In the genomic region with DNA sequence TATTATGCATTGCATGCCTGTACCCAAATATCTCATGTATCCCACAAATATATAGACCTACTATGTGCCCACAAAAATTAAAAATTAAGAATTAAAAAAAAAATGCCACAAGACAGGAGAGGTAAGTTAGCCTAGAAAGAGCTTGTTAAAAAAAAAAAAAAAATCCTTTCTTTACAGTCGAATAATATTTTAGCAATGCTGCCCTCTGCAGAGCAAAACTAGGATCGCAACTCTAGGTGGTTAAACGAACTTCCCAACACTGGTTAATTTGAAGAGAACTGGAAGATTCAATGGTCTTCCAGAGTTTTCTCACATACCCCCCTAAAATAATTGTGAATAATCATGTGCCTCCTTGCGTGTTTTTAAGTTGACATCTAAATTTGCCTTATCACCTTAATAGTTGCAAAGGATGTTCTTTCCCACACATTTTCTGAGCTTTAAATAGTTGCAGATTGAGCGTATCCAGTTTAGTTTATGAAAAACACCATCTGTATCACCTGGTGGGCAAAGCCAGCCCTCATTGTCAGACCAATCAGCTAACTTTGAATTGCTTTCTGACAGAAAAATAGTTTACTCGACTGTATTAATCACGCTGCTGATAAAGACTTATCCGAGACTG, we compare ENCODE assay signal across 8 cellular contexts. TPM values are rescaled to one million over a fixed set of nuclear protein-coding genes. Genes with fewer than 3 reads are reported as not detected.
DNase-seq lines count a peak whose midpoint lies in the region; ATAC-seq and TF ChIP-seq lines count a peak whose summit lies in the region.

No MANE protein-coding gene starts in this region.

- H3K36me3 ChIP-seq in BE2C (no peaks in the 10 kb centered on the region), OCI-LY7 (ENCODE audit: insufficient read depth, low read length) (no peaks in the 10 kb centered on the region), neutrophil (no peaks in the 10 kb centered on the region), tibial nerve (no peaks in the 10 kb centered on the region)

- H3K79me2 ChIP-seq in OCI-LY7 (ENCODE audit: insufficient read depth, low read depth, low read length) = no peaks in the 10 kb centered on the region

- intact Hi-C loops in OCI-LY7 (cut with micrococcal nuclease; ENCODE audit: unreplicated experiment) = loop anchor here (1.0 kb wide), 4 partner anchors 179 to 453 kb away; partner anchors contain the start of gene ITM2B

- no peaks in the 10 kb centered on the region for H3K36me3 Mint-ChIP-seq in activated T-cell treated with anti-CD3 and anti-CD28 coated beads, Interleukin-2, amount 50 U/mL, for 24 hours (ENCODE audit: low read depth)

- no peaks in the 10 kb centered on the region for H4K20me1 ChIP-seq in OCI-LY7 (ENCODE audit: insufficient read depth, low read length)

- peaks cover 3% of the 10 kb centered on the region; the same call in 1 of the 2 replicates for H3K9me3 ChIP-seq in BE2C
- no peaks in the 10 kb centered on the region for H3K9me3 ChIP-seq in OCI-LY7 (ENCODE audit: low read length)
- H3K9me3 ChIP-seq in neutrophil = no peaks in the 10 kb centered on the region
- H3K9me3 ChIP-seq in tibial nerve = no peaks in the 10 kb centered on the region

- peak overlapping the region; percentile 71; the same call in 1 of the 2 replicates for H3K4me2 ChIP-seq in OCI-LY7 (ENCODE audit: low read length)

- H3K9me3 Mint-ChIP-seq in activated T-cell treated with anti-CD3 and anti-CD28 coated beads, Interleukin-2, amount 50 U/mL, for 24 hours = no peaks in the 10 kb centered on the region

- no peak overlapping the region for H3K4me3 Mint-ChIP-seq in activated T-cell treated with anti-CD3 and anti-CD28 coated beads, Interleukin-2, amount 50 U/mL, for 24 hours

- H3K4me3 ChIP-seq in BE2C (ENCODE audit: low read depth, low read length) = no peak overlapping the region
- no peak overlapping the region for H3K4me3 ChIP-seq in HFF-Myc (replicated peaks; ENCODE audit: low read depth, low read length)
- no peak overlapping the region for H3K4me3 ChIP-seq in OCI-LY7 (ENCODE audit: low read depth, low read length, poor library complexity, severe bottlenecking)
- H3K4me3 ChIP-seq in neutrophil (ENCODE audit: low read depth in 1 of 2, low read length in 1 of 2) = peak overlapping the region in 1 of 2 experiments; percentile 39
- H3K4me3 ChIP-seq in tibial nerve = no peak overlapping the region

- H3K4me1 ChIP-seq in BE2C = no peaks in the 10 kb centered on the region
- peaks cover 39% of the 10 kb centered on the region for H3K4me1 ChIP-seq in OCI-LY7 (ENCODE audit: insufficient read depth, low read length, poor library complexity, severe bottlenecking)
- peaks cover 45 to 48% of the 10 kb centered on the region in 2 experiments for H3K4me1 ChIP-seq in neutrophil (ENCODE audit: control insufficient read depth in 1 of 2, insufficient read depth in 1 of 2, low read depth in 1 of 2, low read length in 1 of 2)
- H3K4me1 ChIP-seq in tibial nerve = peaks cover 0 to 60% (median 23%) of the 10 kb centered on the region in 4 donors

- H3K9me2 ChIP-seq in OCI-LY7 (ENCODE audit: insufficient read depth, low read length) = no peaks in the 10 kb centered on the region

- H3K27ac ChIP-seq in OCI-LY7 (ENCODE audit: low read depth, low read length, poor library complexity, severe bottlenecking) = no peak overlapping the region
- peak overlapping the region; percentile 87 for H3K27ac ChIP-seq in neutrophil
- H3K27ac ChIP-seq in tibial nerve = peak overlapping the region in 3 of 4 donors; percentile 14 to 80 (median 42)

- peaks cover 2% of the 10 kb centered on the region for H3K4me1 Mint-ChIP-seq in activated T-cell treated with anti-CD3 and anti-CD28 coated beads, Interleukin-2, amount 50 U/mL, for 24 hours (ENCODE audit: low read depth)

- WGBS in tibial nerve, 2 donors = 50 to 53% methylated on average over 8 of the region's 8 CpGs

- POLR2A ChIA-PET in OCI-LY7 (lab: Charles Lee) = interaction anchor here (0.6 to 1.7 kb wide), 8 partner anchors 52 to 451 kb away, joined by 3 to 13 read pairs (median 4); no protein-coding TSS in a partner anchor

- no peak for ATAC-seq in GM19463 (IDR thresholded peaks at IDR 0.05; ENCODE audit: unreplicated experiment)

- H3K27ac Mint-ChIP-seq in activated T-cell treated with anti-CD3 and anti-CD28 coated beads, Interleukin-2, amount 50 U/mL, for 24 hours = no peak overlapping the region

- peaks cover 31% of the 10 kb centered on the region for H3K27me3 Mint-ChIP-seq in activated T-cell treated with anti-CD3 and anti-CD28 coated beads, Interleukin-2, amount 50 U/mL, for 24 hours

- H3K27me3 ChIP-seq in BE2C = no peaks in the 10 kb centered on the region
- H3K27me3 ChIP-seq in neutrophil = no peaks in the 10 kb centered on the region
- no peaks in the 10 kb centered on the region for H3K27me3 ChIP-seq in tibial nerve

- TF ChIP-seq CTCF in BE2C (IDR thresholded peaks at IDR 0.05; ENCODE audit: low read depth, low read length) (peak; percentile 79), HFF-Myc (IDR thresholded peaks at IDR 0.05; ENCODE audit: low read depth, low read length, missing control alignments) (peak; percentile 60), OCI-LY7 (conservative IDR thresholded peaks at IDR 0.05; ENCODE audit: low read length) (peak; percentile 97), neutrophil (IDR thresholded peaks at IDR 0.05) (peak; percentile 86), tibial nerve (IDR thresholded peaks at IDR 0.05) (peak; percentile 60 to 77 (median 71))

- no peak for TF ChIP-seq POLR2A in tibial nerve (IDR thresholded peaks at IDR 0.05)

- no peak overlapping the region for H2AFZ ChIP-seq in OCI-LY7 (ENCODE audit: low read length)

- BruUV-seq in OCI-LY7 (replicated peaks; lab: Mats Ljungman, UMichigan) = no TSS peak

- CTCF ChIA-PET in OCI-LY7 (lab: Charles Lee; ENCODE audit: unreplicated experiment) = interaction anchor here (0.9 to 1.1 kb wide), 2 partner anchors 247 to 453 kb away, joined by 3 to 4 read pairs; no protein-coding TSS in a partner anchor

- TF ChIP-seq EP300 in tibial nerve (IDR thresholded peaks at IDR 0.05) = no peak

- DNase-seq in BE2C = peak; percentile 71
- DNase-seq in HFF-Myc (ENCODE audit: extremely low read depth, low read depth) = peak; percentile 36
- peak; percentile 78 for DNase-seq in OCI-LY7 (ENCODE audit: low spot score)
- DNase-seq in activated T-cell treated with anti-CD3 and anti-CD28 coated beads, Interleukin-2, amount 50 U/mL, for 24 hours = peak; percentile 69
- peak; percentile 85 for DNase-seq in fibroblast of peridontal ligament (ENCODE audit: extremely low read depth)
- peak; percentile 85 to 99 for DNase-seq in tibial nerve (ENCODE audit: low spot score in 2 of 2)

RNA-seq across cellular contexts. Expression of gene RCBTB2, which starts 47.4 kb away (rescaled TPM):
- 9.2 TPM for polyA plus RNA-seq in BE2C (2012; ENCODE audit: insufficient read depth, insufficient read length, low read depth)
- total RNA-seq in OCI-LY7 (2014; rRNA removed; shearing (Covaris generic)) = 4.4 and 9.0 TPM in 2 replicates
- total RNA-seq in OCI-LY7 (2022) (7.2 and 7.3 TPM in 2 replicates), tibial nerve (10 to 100 TPM in 1 of 4 donors, 1 to 10 TPM in 3; 7.0 to 10.6 (median 8.5) TPM)

Comparison
In these comparisons a context has a peak if more than half of its experiments do, and no peak if none do; other contexts are left out.
1. DNase-seq: peak in every context shown above with its lines; median percentile 92 in tibial nerve; 85 in fibroblast of peridontal ligament; 78 in OCI-LY7; 71 in BE2C; 69 in activated T-cell treated with anti-CD3 and anti-CD28 coated beads, Interleukin-2, amount 50 U/mL, for 24 hours; 36 in HFF-Myc.